14 cellular contexts compared by ENCODE assay signal in genomic region chr9:129773262-129774048, GRCh38. TPM values are rescaled to one million over a fixed set of nuclear protein-coding genes. Genes with fewer than 3 reads are reported as not detected.
A peak's percentile ranks its signal among the peaks of the same experiment; 100 is the strongest.
DNase-seq lines count a peak whose midpoint lies in the region; ATAC-seq and TF ChIP-seq lines count a peak whose summit lies in the region.
"Had no signal": no experiment of that assay in that cellular context is flagged by ENCODE, and none has a peak within 500 bp of the region (broad histone marks: within the 10 kb centered on the region; RNA-seq: fewer than 3 reads in every experiment).

No MANE protein-coding gene starts in this region.

- peak overlapping the region in 10 of 11 experiments; percentile 0 to 80 (median 67); a peak in 19 of 22 replicates for H3K4me2 ChIP-seq in BLaER1 treated with 17β-estradiol and CSF1 and Interleukin-3, amounts not matched to agents 10 nM and 100 nM

- DNase-seq in NCI-H226, result peak; percentile 99
- peak; percentile 64 to 84 (median 74) for DNase-seq in body of pancreas
- peak; percentile 76 for DNase-seq in lower lobe of right lung
- DNase-seq in WTC11 (ENCODE audit: low spot score), result no peak
- DNase-seq in activated CD4-positive, alpha-beta T cell treated with anti-CD3 and anti-CD28 coated beads, Interleukin-2, amount 10 ng/mL, durations not matched to agents 7 days and 5 days, result no peak
- DNase-seq in stimulated activated naive CD4-positive, alpha-beta T cell treated with Interleukin-2 at 50 U/mL for 16 hours (lab: John Stamatoyannopoulos, UW), result no peak
- DNase-seq in erythroblast (lab: John Stamatoyannopoulos, UW), result no peak
- DNase-seq: activated CD4-positive, alpha-beta T cell treated with anti-CD3 and anti-CD28 coated beads, Interleukin-2, amount 50 U/mL, for 4 hours; activated naive CD8-positive, alpha-beta T cell treated with anti-CD3 and anti-CD28 coated beads, Interleukin-2, amount 50 U/mL, for 24 hours; CD4-positive, alpha-beta T cell; gastrocnemius medialis; NCI-H1092 had no signal

- TF ChIP-seq CTCF in body of pancreas (IDR thresholded peaks at IDR 0.05), result no peak
- no peak for TF ChIP-seq CTCF in lower lobe of right lung (IDR thresholded peaks at IDR 0.05)
- TF ChIP-seq CTCF in WTC11 (IDR thresholded peaks at IDR 0.05), result no peak

- H3K36me3 ChIP-seq in BLaER1 treated with 17β-estradiol and CSF1 and Interleukin-3, amounts not matched to agents 10 nM and 100 nM, result no peaks in the 10 kb centered on the region
- H3K36me3 ChIP-seq in body of pancreas (replicated peaks in 1 of 2; ENCODE audit: insufficient read depth in 1 of 2, low read depth in 2 of 2), result no peaks in the 10 kb centered on the region
- no peaks in the 10 kb centered on the region for H3K36me3 ChIP-seq in lower lobe of right lung
- H3K36me3 ChIP-seq: gastrocnemius medialis had no signal

- H3K27ac Mint-ChIP-seq in WTC11, result no peak overlapping the region
- no peak overlapping the region for H3K27ac Mint-ChIP-seq in activated CD4-positive, alpha-beta T cell treated with anti-CD3 and anti-CD28 coated beads, Interleukin-2, amount 10 ng/mL, durations not matched to agents 7 days and 5 days
- H3K27ac Mint-ChIP-seq: activated naive CD8-positive, alpha-beta T cell treated with anti-CD3 and anti-CD28 coated beads, Interleukin-2, amount 50 U/mL, for 24 hours; CD4-positive, alpha-beta T cell had no signal

- intact Hi-C loops in body of pancreas (cut with DNase I) (loop anchor here (10.0 kb wide), 1 partner anchor 119 kb away; no protein-coding TSS in a partner anchor), lower lobe of right lung (cut with DNase I) (no loop called here)

- H3K9me3 Mint-ChIP-seq in WTC11, result no peaks in the 10 kb centered on the region
- no peaks in the 10 kb centered on the region for H3K9me3 Mint-ChIP-seq in activated CD4-positive, alpha-beta T cell treated with anti-CD3 and anti-CD28 coated beads, Interleukin-2, amount 10 ng/mL, durations not matched to agents 7 days and 5 days
- H3K9me3 Mint-ChIP-seq: activated naive CD8-positive, alpha-beta T cell treated with anti-CD3 and anti-CD28 coated beads, Interleukin-2, amount 50 U/mL, for 24 hours; CD4-positive, alpha-beta T cell had no signal

- no peaks in the 10 kb centered on the region for H3K9me3 ChIP-seq in BLaER1 treated with 17β-estradiol and CSF1 and Interleukin-3, amounts not matched to agents 10 nM and 100 nM (replicated peaks in 1 of 11)
- H3K9me3 ChIP-seq in body of pancreas, result no peaks in the 10 kb centered on the region
- no peaks in the 10 kb centered on the region for H3K9me3 ChIP-seq in lower lobe of right lung
- H3K9me3 ChIP-seq: gastrocnemius medialis had no signal

- H3K36me3 Mint-ChIP-seq in WTC11, result no peaks in the 10 kb centered on the region
- no peaks in the 10 kb centered on the region for H3K36me3 Mint-ChIP-seq in activated CD4-positive, alpha-beta T cell treated with anti-CD3 and anti-CD28 coated beads, Interleukin-2, amount 10 ng/mL, durations not matched to agents 7 days and 5 days (ENCODE audit: low read depth)

- ATAC-seq in body of pancreas (peak; percentile 74), lower lobe of right lung (peak; percentile 67 to 69), WTC11 (no peak)
- ATAC-seq: activated naive CD8-positive, alpha-beta T cell treated with anti-CD3 and anti-CD28 coated beads, Interleukin-2, amount 50 U/mL, for 24 hours; gastrocnemius medialis had no signal

- POLR2A ChIA-PET in WTC11 (lab: Charles Lee), result no interaction called here
- POLR2A ChIA-PET in activated CD4-positive, alpha-beta T cell treated with anti-CD3 and anti-CD28 coated beads, Interleukin-2, amount 10 ng/mL, durations not matched to agents 7 days and 5 days (lab: Charles Lee), result no interaction called here

- 35 to 39% methylated on average over 8 to 10 of the region's 10 CpGs for WGBS in body of pancreas, 2 donors

- H3K27me3 Mint-ChIP-seq in WTC11 (ENCODE audit: low read depth), result no peaks in the 10 kb centered on the region
- H3K27me3 Mint-ChIP-seq in activated CD4-positive, alpha-beta T cell treated with anti-CD3 and anti-CD28 coated beads, Interleukin-2, amount 10 ng/mL, durations not matched to agents 7 days and 5 days, result peaks cover 2% of the 10 kb centered on the region

- CTCF ChIA-PET in WTC11 (lab: Charles Lee), result interaction anchor here (2.2 kb wide), 1 partner anchor 47 kb away, joined by 11 read pairs; no protein-coding TSS in a partner anchor
- CTCF ChIA-PET in activated CD4-positive, alpha-beta T cell treated with anti-CD3 and anti-CD28 coated beads, Interleukin-2, amount 10 ng/mL, durations not matched to agents 7 days and 5 days (lab: Charles Lee), result interaction anchor here (0.7 to 1.5 kb wide), 2 partner anchors 8 to 36 kb away, joined by 3 to 4 read pairs; no protein-coding TSS in a partner anchor

- H4K20me1 ChIP-seq in BLaER1 treated with 17β-estradiol and CSF1 and Interleukin-3, amounts not matched to agents 10 nM and 100 nM, result no peaks in the 10 kb centered on the region

- peaks cover 0 to 7% (median 0%) of the 10 kb centered on the region in 11 experiments; a peak in 5 of 22 replicates for H3K27me3 ChIP-seq in BLaER1 treated with 17β-estradiol and CSF1 and Interleukin-3, amounts not matched to agents 10 nM and 100 nM
- no peaks in the 10 kb centered on the region for H3K27me3 ChIP-seq in body of pancreas
- H3K27me3 ChIP-seq in lower lobe of right lung (ENCODE audit: low read depth), result no peaks in the 10 kb centered on the region

- H3K4me1 ChIP-seq in BLaER1 treated with 17β-estradiol and CSF1 and Interleukin-3, amounts not matched to agents 10 nM and 100 nM, result peaks cover 38 to 76% (median 52%) of the 10 kb centered on the region in 10 experiments
- H3K4me1 ChIP-seq in body of pancreas (peaks cover 22% of the 10 kb centered on the region), lower lobe of right lung (peaks cover 18% of the 10 kb centered on the region)
- H3K4me1 ChIP-seq: gastrocnemius medialis had no signal

- H3K27ac ChIP-seq in BLaER1 treated with 17β-estradiol and CSF1 and Interleukin-3, amounts not matched to agents 10 nM and 100 nM, result peak overlapping the region in 10 of 11 experiments; percentile 13 to 74 (median 52); a peak in 18 of 22 replicates
- H3K27ac ChIP-seq in body of pancreas (peak overlapping the region; percentile 4 to 68 (median 53)), lower lobe of right lung (no peak overlapping the region)
- H3K27ac ChIP-seq: gastrocnemius medialis had no signal

- TF ChIP-seq POLR2A in body of pancreas (IDR thresholded peaks at IDR 0.05), result no peak
- no peak for TF ChIP-seq POLR2A in erythroblast (IDR thresholded peaks at IDR 0.05; ENCODE audit: low read length)

- 0 out of 2 replicates have a peak, but pooled peaks cover 6% of the 10 kb centered on the region for H3K4me1 Mint-ChIP-seq in WTC11
- H3K4me1 Mint-ChIP-seq in activated CD4-positive, alpha-beta T cell treated with anti-CD3 and anti-CD28 coated beads, Interleukin-2, amount 10 ng/mL, durations not matched to agents 7 days and 5 days, result peaks cover 12% of the 10 kb centered on the region

- H3K4me3 Mint-ChIP-seq in WTC11, result no peak overlapping the region
- H3K4me3 Mint-ChIP-seq in activated CD4-positive, alpha-beta T cell treated with anti-CD3 and anti-CD28 coated beads, Interleukin-2, amount 10 ng/mL, durations not matched to agents 7 days and 5 days, result no peak overlapping the region
- H3K4me3 Mint-ChIP-seq: activated naive CD8-positive, alpha-beta T cell treated with anti-CD3 and anti-CD28 coated beads, Interleukin-2, amount 50 U/mL, for 24 hours; CD4-positive, alpha-beta T cell had no signal

- H3K4me3 ChIP-seq in BLaER1 treated with 17β-estradiol and CSF1 and Interleukin-3, amounts not matched to agents 10 nM and 100 nM, result no peak overlapping the region
- no peak overlapping the region for H3K4me3 ChIP-seq in body of pancreas
- H3K4me3 ChIP-seq in lower lobe of right lung, result no peak overlapping the region
- H3K4me3 ChIP-seq: gastrocnemius medialis had no signal

- H3K9ac ChIP-seq in BLaER1 treated with 17β-estradiol and CSF1 and Interleukin-3, amounts not matched to agents 10 nM and 100 nM, result peak overlapping the region in 6 of 11 experiments; percentile 0 to 48 (median 32); a peak in 9 of 22 replicates

TF ChIP-seq in WTC11, 78 proteins besides CTCF, POLR2A, EP300 and RAD21 (continues in another document):
- TF ChIP-seq ESRRA (CRISPR knock-in tag; IDR thresholded peaks at IDR 0.05; ENCODE audit: borderline replicate concordance) (no peak), HMGXB4 (CRISPR knock-in tag; IDR thresholded peaks at IDR 0.05) (no peak), ELF4 (CRISPR knock-in tag; IDR thresholded peaks at IDR 0.05; ENCODE audit: low read depth) (no peak)

RNA-seq across cellular contexts. Expression of gene PTGES, which starts 20.6 kb away (rescaled TPM):
- total RNA-seq in body of pancreas (under 1 TPM; 0.52 to 0.66 TPM), lower lobe of right lung (3.9 TPM), WTC11 (2021) (2.5 to 4.4 TPM (median 3.2 TPM) in 3 replicates)
- total RNA-seq in activated CD4-positive, alpha-beta T cell treated with anti-CD3 and anti-CD28 coated beads, Interleukin-2, amount 10 ng/mL, durations not matched to agents 7 days and 5 days, result not detected
- total RNA-seq: OCI-LY7 had no signal

RNA-seq across cellular contexts. Expression of gene TOR1B, which starts 29.5 kb away (rescaled TPM):
- total RNA-seq in body of pancreas, result 10 to 100 TPM in 1 of 2 donors, 1 to 10 TPM in 1; 9.6 to 19.2 TPM
- 34.9 TPM for total RNA-seq in lower lobe of right lung
- total RNA-seq in WTC11 (2021), result 18.3 to 19.2 TPM (median 18.8 TPM) in 3 replicates
- total RNA-seq in activated CD4-positive, alpha-beta T cell treated with anti-CD3 and anti-CD28 coated beads, Interleukin-2, amount 10 ng/mL, durations not matched to agents 7 days and 5 days, result 10 to 100 TPM; 21.9 to 27.1 TPM

RNA-seq across cellular contexts. Expression of gene TOR1A, which starts 50.5 kb away (rescaled TPM):
- total RNA-seq in body of pancreas (10 to 100 TPM; 17.4 to 27.0 TPM), lower lobe of right lung (34.6 TPM), WTC11 (2021) (27.7 to 32.7 TPM (median 28.7 TPM) in 3 replicates)
- 10 to 100 TPM; 52.0 to 58.5 TPM for total RNA-seq in activated CD4-positive, alpha-beta T cell treated with anti-CD3 and anti-CD28 coated beads, Interleukin-2, amount 10 ng/mL, durations not matched to agents 7 days and 5 days

Comparison
In these comparisons a context has a peak if more than half of its experiments do, and no peak if none do; other contexts are left out.
1. DNase-seq: peak in NCI-H226 (single experiment), body of pancreas (4 of 4) and lower lobe of right lung (single experiment); none in WTC11 (single experiment), activated CD4-positive, alpha-beta T cell treated with anti-CD3 and anti-CD28 coated beads, Interleukin-2, amount 10 ng/mL, durations not matched to agents 7 days and 5 days (single experiment), stimulated activated naive CD4-positive, alpha-beta T cell treated with Interleukin-2 at 50 U/mL for 16 hours (single experiment) and erythroblast (0 of 2).